27 cellular contexts compared by ENCODE assay signal in genomic region chr6:170051229-170052172, GRCh38.
A peak's percentile ranks its signal among the peaks of the same experiment; 100 is the strongest.
DNase-seq lines count a peak whose midpoint lies in the region; ATAC-seq, FAIRE-seq and TF ChIP-seq lines count a peak whose summit lies in the region.
"Had no signal": no experiment of that assay in that cellular context is flagged by ENCODE, and none has a peak within 500 bp of the region (broad histone marks: within the 10 kb centered on the region; RNA-seq: fewer than 3 reads in every experiment).

No MANE protein-coding gene starts in this region.

- CTCF ChIA-PET in HepG2 (lab: Yijun Ruan, JAX; ENCODE audit: low intra/inter-chr PET ratio, low total read pairs), result no interaction called here

- peaks cover 8 to 19% of the 10 kb centered on the region in 2 donors for H3K4me1 Mint-ChIP-seq in natural killer cell treated with Interleukin-12 subunit alpha and Interleukin-12 subunit beta and Interleukin-15 and Interleukin-18, amount 100 ng/mL, for 72 hours (ENCODE audit: low read depth in 2 of 2)
- peaks cover 10 to 16% of the 10 kb centered on the region in 2 donors for H3K4me1 Mint-ChIP-seq in natural killer cell
- H3K4me1 Mint-ChIP-seq: memory B cell had no signal

- no peak for FAIRE-seq in HepG2 (lab: Jason Lieb, UNC)
- FAIRE-seq: GM12878, keratinocyte had no signal

- no TSS peak for BruUV-seq in HepG2 (replicated peaks; lab: Mats Ljungman, UMichigan)

- no peak for ATAC-seq in natural killer cell treated with Interleukin-12 subunit alpha and Interleukin-12 subunit beta and Interleukin-15 and Interleukin-18, amount 100 ng/mL, for 72 hours
- ATAC-seq in natural killer cell, result no peak
- peak; percentile 17; the same call in 1 of the 3 replicates for ATAC-seq in HepG2
- no peak for ATAC-seq in HG02588 (IDR thresholded peaks at IDR 0.05; ENCODE audit: unreplicated experiment)
- ATAC-seq: activated CD8-positive, alpha-beta T cell treated with anti-CD3 and anti-CD28 coated beads, Interleukin-2, amount 10 ng/mL, durations not matched to agents 7 days and 5 days; activated naive CD4-positive, alpha-beta T cell treated with anti-CD3 and anti-CD28 coated beads, Interleukin-2, amount 50 U/mL, for 72 hours; GM12878; Panc1; T-cell had no signal

- 22% methylated on average over 19 of the region's 30 CpGs for WGBS in HepG2 (ENCODE audit: low lambda C conversion rate)
- WGBS in sigmoid colon, 2 donors, result 85 to 91% methylated on average over 30 of the region's 30 CpGs

- in situ Hi-C loops in HepG2 (cut with HindIII; ENCODE audit: extremely low pct_ligation_motif_present, low pct_unique_long_range_greater_than_20kb), result no loop called here

- no peaks in the 10 kb centered on the region for H3K9me3 ChIP-seq in HepG2 (ENCODE audit: low read length)
- no peaks in the 10 kb centered on the region for H3K9me3 ChIP-seq in sigmoid colon
- H3K9me3 ChIP-seq: ascending aorta had no signal

- no peaks in the 10 kb centered on the region for H3K9me3 Mint-ChIP-seq in natural killer cell treated with Interleukin-12 subunit alpha and Interleukin-12 subunit beta and Interleukin-15 and Interleukin-18, amount 100 ng/mL, for 72 hours
- no peaks in the 10 kb centered on the region for H3K9me3 Mint-ChIP-seq in natural killer cell
- H3K9me3 Mint-ChIP-seq: activated T-cell treated with anti-CD3 and anti-CD28 coated beads, Interleukin-2, amount 50 U/mL, for 24 hours; memory B cell; T-cell had no signal

- no peak overlapping the region for H3K4me2 ChIP-seq in HepG2 (ENCODE audit: low read depth, low read length)

- H4K20me1 ChIP-seq in HepG2 (ENCODE audit: insufficient read depth, low read length), result no peaks in the 10 kb centered on the region

- no peak for TF ChIP-seq CTCF in natural killer cell (IDR thresholded peaks at IDR 0.05)
- TF ChIP-seq CTCF in HepG2 (CRISPR knock-in tag; IDR thresholded peaks at IDR 0.05), result no peak
- TF ChIP-seq CTCF in sigmoid colon (IDR thresholded peaks at IDR 0.05), result no peak

- TF ChIP-seq POLR2A in HepG2 (IDR thresholded peaks at IDR 0.05; ENCODE audit: insufficient read depth in 1 of 2, low read depth in 2 of 2, low read length in 2 of 2) (no peak), sigmoid colon (IDR thresholded peaks at IDR 0.05) (no peak)

- H3K27ac ChIP-seq in HepG2 (ENCODE audit: extremely low read length, insufficient read depth, low read length), result no peak overlapping the region
- H3K27ac ChIP-seq in sigmoid colon, result peak overlapping the region in 2 of 4 donors; percentile 83 to 91
- H3K27ac ChIP-seq: ascending aorta, SJSA1 had no signal

- H3K36me3 Mint-ChIP-seq in natural killer cell treated with Interleukin-12 subunit alpha and Interleukin-12 subunit beta and Interleukin-15 and Interleukin-18, amount 100 ng/mL, for 72 hours, result peaks cover 4% of the 10 kb centered on the region
- H3K36me3 Mint-ChIP-seq in natural killer cell, result no peaks in the 10 kb centered on the region
- H3K36me3 Mint-ChIP-seq: activated naive CD4-positive, alpha-beta T cell treated with anti-CD3 and anti-CD28 coated beads, Interleukin-2, amount 50 U/mL, for 72 hours; memory B cell; T-cell had no signal

- no peak for TF ChIP-seq RAD21 in HepG2 (CRISPR knock-in tag; IDR thresholded peaks at IDR 0.05)

- no peak overlapping the region for H3K9ac ChIP-seq in HepG2 (ENCODE audit: insufficient read depth, low read depth, low read length)

- H2AFZ ChIP-seq in HepG2 (ENCODE audit: low read length), result no peak overlapping the region

- intact Hi-C loops in natural killer cell (cut with micrococcal nuclease), result no loop called here
- intact Hi-C loops in HepG2 (cut with micrococcal nuclease; ENCODE audit: unreplicated experiment), result no loop called here
- intact Hi-C loops in sigmoid colon (cut with DNase I), result loop anchor here (5.0 kb wide), 1 partner anchor 89 kb away; no protein-coding TSS in a partner anchor

- no peak overlapping the region for H3K27ac Mint-ChIP-seq in natural killer cell treated with Interleukin-12 subunit alpha and Interleukin-12 subunit beta and Interleukin-15 and Interleukin-18, amount 100 ng/mL, for 72 hours
- no peak overlapping the region for H3K27ac Mint-ChIP-seq in natural killer cell
- H3K27ac Mint-ChIP-seq: activated CD8-positive, alpha-beta T cell treated with anti-CD3 and anti-CD28 coated beads, Interleukin-2, amount 10 ng/mL, durations not matched to agents 7 days and 5 days; activated T-cell treated with anti-CD3 and anti-CD28 coated beads, Interleukin-2, amount 50 U/mL, for 24 hours; memory B cell; T-cell had no signal

- DNase-seq in natural killer cell treated with Interleukin-12 subunit alpha and Interleukin-12 subunit beta and Interleukin-15 and Interleukin-18, amount 100 ng/mL, for 72 hours (ENCODE audit: low spot score), result peak; percentile 35
- DNase-seq in natural killer cell (no peak), HepG2 (ENCODE audit: low spot score) (no peak), sigmoid colon (peak; percentile 68), NCI-H2107 treated with DMSO at 0.1 percent for 48 hours (lab: John Stamatoyannopoulos, UW; ENCODE audit: unreplicated experiment) (no peak)
- no peak for DNase-seq in stimulated activated CD4-positive, alpha-beta T cell treated with anti-CD3 and anti-CD28 coated beads, Interleukin-4, amount 100 ng/mL, for 4 hours
- DNase-seq: activated CD4-positive, CD25-positive, alpha-beta regulatory T cell; activated CD8-positive, alpha-beta T cell treated with anti-CD3 and anti-CD28 coated beads, Interleukin-2, amount 10 ng/mL, durations not matched to agents 7 days and 5 days; activated T-cell treated with anti-CD3 and anti-CD28 coated beads, Interleukin-2, amount 50 U/mL, for 24 hours; C1 segment of cervical spinal cord; Calu3; central memory CD4-positive, alpha-beta T cell; H7; Kasumi-1; MV-4-11; NCI-H2171; NCI-H510A treated with DMSO at 0.1 percent for 48 hours; nucleus accumbens had no signal

- H3K79me2 ChIP-seq in HepG2 (ENCODE audit: insufficient read depth, low read length), result no peaks in the 10 kb centered on the region

- H3K4me3 Mint-ChIP-seq in natural killer cell treated with Interleukin-12 subunit alpha and Interleukin-12 subunit beta and Interleukin-15 and Interleukin-18, amount 100 ng/mL, for 72 hours, result no peak overlapping the region
- H3K4me3 Mint-ChIP-seq in natural killer cell, result no peak overlapping the region
- H3K4me3 Mint-ChIP-seq: activated CD8-positive, alpha-beta T cell treated with anti-CD3 and anti-CD28 coated beads, Interleukin-2, amount 10 ng/mL, durations not matched to agents 7 days and 5 days; activated T-cell treated with anti-CD3 and anti-CD28 coated beads, Interleukin-2, amount 50 U/mL, for 24 hours; memory B cell; T-cell had no signal

- POLR2A ChIA-PET in HepG2 (lab: Yijun Ruan, JAX), result no interaction called here

- H3K27me3 ChIP-seq in HepG2 (ENCODE audit: control insufficient read depth in 1 of 2, insufficient read depth in 2 of 2, low read length in 2 of 2) (peaks cover 12 to 65% of the 10 kb centered on the region in 2 experiments), sigmoid colon (no peaks in the 10 kb centered on the region)
- H3K27me3 ChIP-seq: ascending aorta, SJSA1 had no signal

- H3K27me3 Mint-ChIP-seq in natural killer cell treated with Interleukin-12 subunit alpha and Interleukin-12 subunit beta and Interleukin-15 and Interleukin-18, amount 100 ng/mL, for 72 hours, result peaks cover 12 to 17% of the 10 kb centered on the region in 2 donors
- peaks cover 29 to 33% of the 10 kb centered on the region in 2 donors for H3K27me3 Mint-ChIP-seq in natural killer cell (ENCODE audit: low read depth in 2 of 2)
- H3K27me3 Mint-ChIP-seq: activated T-cell treated with anti-CD3 and anti-CD28 coated beads, Interleukin-2, amount 50 U/mL, for 24 hours had no signal

- H3K36me3 ChIP-seq in HepG2 (replicated peaks in 1 of 2; ENCODE audit: control insufficient read depth in 1 of 2, insufficient read depth in 2 of 2, low read length in 2 of 2) (no peaks in the 10 kb centered on the region), sigmoid colon (no peaks in the 10 kb centered on the region)
- H3K36me3 ChIP-seq: ascending aorta, SJSA1 had no signal

- H3K4me3 ChIP-seq in HepG2 (replicated peaks in 1 of 3; ENCODE audit: insufficient read depth in 1 of 3, low read depth in 2 of 3, low read length in 3 of 3) (no peak overlapping the region), sigmoid colon (no peak overlapping the region)
- H3K4me3 ChIP-seq: ascending aorta, GM12878, SJSA1 had no signal

- H3K4me1 ChIP-seq in HepG2 (ENCODE audit: insufficient read depth, low read length) (no peaks in the 10 kb centered on the region), sigmoid colon (peaks cover 0 to 43% (median 24%) of the 10 kb centered on the region in 4 donors)
- H3K4me1 ChIP-seq: ascending aorta, SJSA1 had no signal

- no peak for TF ChIP-seq EP300 in HepG2 (IDR thresholded peaks at IDR 0.05; ENCODE audit: low read depth in 2 of 2, low read length in 2 of 2)
- TF ChIP-seq EP300 in HepG2 (CRISPR knock-in tag; IDR thresholded peaks at IDR 0.05; ENCODE audit: borderline replicate concordance), result no peak
- TF ChIP-seq EP300 in sigmoid colon (IDR thresholded peaks at IDR 0.05), result no peak

TF ChIP-seq in HepG2, 621 proteins besides CTCF, POLR2A, EP300 and RAD21:
- TF ChIP-seq ATF1 (CRISPR knock-in tag; IDR thresholded peaks at IDR 0.05), result no peak
- TF ChIP-seq ZKSCAN8 (CRISPR knock-in tag; IDR thresholded peaks at IDR 0.05; ENCODE audit: borderline replicate concordance), result no peak
- no peak for TF ChIP-seq ZNF451 (CRISPR knock-in tag; IDR thresholded peaks at IDR 0.05)
- no peak for TF ChIP-seq DZIP1 (CRISPR knock-in tag; IDR thresholded peaks at IDR 0.05)
- TF ChIP-seq ZNF354B (CRISPR knock-in tag; IDR thresholded peaks at IDR 0.05), result no peak
- TF ChIP-seq ZNF562 (CRISPR knock-in tag; IDR thresholded peaks at IDR 0.05; ENCODE audit: borderline replicate concordance), result no peak
- TF ChIP-seq NPAS2 (CRISPR knock-in tag; IDR thresholded peaks at IDR 0.05; ENCODE audit: borderline replicate concordance), result peak; percentile 18; the same call in 1 of the 2 replicates

Comparison
In these comparisons a context has a peak if more than half of its experiments do, and no peak if none do; other contexts are left out.
1. DNase-seq: peak in natural killer cell treated with Interleukin-12 subunit alpha and Interleukin-12 subunit beta and Interleukin-15 and Interleukin-18, amount 100 ng/mL, for 72 hours (single experiment) and sigmoid colon (single experiment); none in natural killer cell (single experiment), HepG2 (single experiment), stimulated activated CD4-positive, alpha-beta T cell treated with anti-CD3 and anti-CD28 coated beads, Interleukin-4, amount 100 ng/mL, for 4 hours (0 of 2) and NCI-H2107 treated with DMSO at 0.1 percent for 48 hours (single experiment).